Comparison of ENCODE assay signal across 11 cellular contexts in the genomic region with DNA sequence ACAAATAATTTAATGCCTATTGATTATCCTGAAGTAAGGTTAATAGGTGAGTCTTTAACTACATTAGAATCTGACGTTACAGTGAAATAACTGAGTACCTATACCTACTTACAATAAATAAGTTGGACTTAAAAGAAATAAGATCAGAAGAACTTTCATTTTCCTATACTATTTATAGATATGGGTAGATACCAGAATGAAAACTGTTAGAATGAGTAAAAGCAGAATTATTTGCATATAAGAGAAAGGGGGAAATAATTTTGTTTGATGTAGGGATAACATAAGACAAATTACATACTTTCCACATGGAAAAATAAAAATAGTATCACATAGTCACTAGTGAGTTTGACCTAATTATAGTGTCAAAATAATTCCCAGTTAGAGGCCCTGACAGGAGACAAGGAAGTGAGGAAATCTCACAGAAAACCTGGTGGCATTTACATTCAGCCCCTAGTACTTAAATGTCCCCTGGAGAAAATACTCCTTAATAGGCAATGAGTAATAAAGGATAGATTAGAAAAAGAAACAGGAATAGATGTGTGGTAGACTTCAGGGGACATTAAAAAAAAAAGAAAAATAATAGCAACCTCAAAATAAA. TPM values are rescaled to one million over a fixed set of nuclear protein-coding genes. Genes with fewer than 3 reads are reported as not detected.
A peak's percentile ranks its signal among the peaks of the same experiment; 100 is the strongest.
DNase-seq lines count a peak whose midpoint lies in the region; ATAC-seq and TF ChIP-seq lines count a peak whose summit lies in the region.
"Had no signal": no experiment of that assay in that cellular context is flagged by ENCODE, and none has a peak within 500 bp of the region (broad histone marks: within the 10 kb centered on the region; RNA-seq: fewer than 3 reads in every experiment).

No MANE protein-coding gene starts in this region.

- no peak for DNase-seq in activated naive CD4-positive, alpha-beta T cell treated with anti-CD3 and anti-CD28 coated beads for 36 hours
- DNase-seq in activated naive CD4-positive, alpha-beta T cell treated with Interleukin-2 at 50 U/mL for 16 hours = no peak
- no peak for DNase-seq in Panc1 (ENCODE audit: low read depth, low spot score)
- no peak for DNase-seq in stimulated activated effector memory CD8-positive, alpha-beta T cell treated with anti-CD3 and anti-CD28 coated beads, Interleukin-12 subunit alpha, Interleukin-12 subunit beta, amount 100 ng/mL, for 72 hours (ENCODE audit: low spot score in 2 of 2)
- no peak for DNase-seq in mucosa of gallbladder (ENCODE audit: low spot score)
- no peak for DNase-seq in kidney glomerular epithelial cell (lab: John Stamatoyannopoulos, UW)
- DNase-seq: endodermal cell, left cardiac atrium, NCI-H2029 treated with DMSO at 0.1 percent for 48 hours had no signal

- H3K9me3 ChIP-seq in Panc1 (ENCODE audit: control insufficient read depth, insufficient read depth, low read depth, low read length) = no peaks in the 10 kb centered on the region

- H3K4me3 ChIP-seq in Panc1 (ENCODE audit: low read depth in 2 of 2, low read length in 2 of 2) = no peak overlapping the region

- peak overlapping the region; percentile 53 for H3K4me3 Mint-ChIP-seq in activated naive CD4-positive, alpha-beta T cell treated with anti-CD3 and anti-CD28 coated beads for 36 hours
- H3K4me3 Mint-ChIP-seq in stimulated activated effector memory CD8-positive, alpha-beta T cell treated with anti-CD3 and anti-CD28 coated beads, Interleukin-12 subunit alpha, Interleukin-12 subunit beta, amount 100 ng/mL, for 72 hours = peak overlapping the region; percentile 17
- H3K4me3 Mint-ChIP-seq: endodermal cell had no signal

- no peaks in the 10 kb centered on the region for H3K27me3 ChIP-seq in Panc1 (ENCODE audit: control insufficient read depth, insufficient read depth, low read length)

- CTCF ChIA-PET in activated naive CD4-positive, alpha-beta T cell treated with anti-CD3 and anti-CD28 coated beads for 36 hours (lab: Charles Lee) = interaction anchor here (1.4 to 6.0 kb wide), 3 partner anchors 14 to 74 kb away, joined by 5 to 42 read pairs (median 7); no protein-coding TSS in a partner anchor
- CTCF ChIA-PET in Panc1 (lab: Charles Lee) = no interaction called here

- H3K36me3 ChIP-seq in Panc1 (ENCODE audit: control insufficient read depth, insufficient read depth, low read length) = no peaks in the 10 kb centered on the region

- H3K27ac ChIP-seq in Panc1 (ENCODE audit: low read length) = no peak overlapping the region

- peaks cover 5% of the 10 kb centered on the region for H3K9me3 Mint-ChIP-seq in activated naive CD4-positive, alpha-beta T cell treated with anti-CD3 and anti-CD28 coated beads for 36 hours
- no peaks in the 10 kb centered on the region for H3K9me3 Mint-ChIP-seq in stimulated activated effector memory CD8-positive, alpha-beta T cell treated with anti-CD3 and anti-CD28 coated beads, Interleukin-12 subunit alpha, Interleukin-12 subunit beta, amount 100 ng/mL, for 72 hours

- BruUV-seq in Panc1 (replicated peaks; lab: Mats Ljungman, UMichigan) = TSS peak; percentile 24

- POLR2A ChIA-PET in Panc1 (lab: Charles Lee) = no interaction called here

- H3K4me1 ChIP-seq in Panc1 (ENCODE audit: control insufficient read depth, insufficient read depth, low read length) = peaks cover 18% of the 10 kb centered on the region

- no peak for TF ChIP-seq CTCF in Panc1 (IDR thresholded peaks at IDR 0.05)

- peaks cover 79% of the 10 kb centered on the region for H3K4me1 Mint-ChIP-seq in activated naive CD4-positive, alpha-beta T cell treated with anti-CD3 and anti-CD28 coated beads for 36 hours (ENCODE audit: low read depth)
- peaks cover 53% of the 10 kb centered on the region for H3K4me1 Mint-ChIP-seq in stimulated activated effector memory CD8-positive, alpha-beta T cell treated with anti-CD3 and anti-CD28 coated beads, Interleukin-12 subunit alpha, Interleukin-12 subunit beta, amount 100 ng/mL, for 72 hours
- H3K4me1 Mint-ChIP-seq: endodermal cell had no signal

- peaks cover 13% of the 10 kb centered on the region for H3K36me3 Mint-ChIP-seq in activated naive CD4-positive, alpha-beta T cell treated with anti-CD3 and anti-CD28 coated beads for 36 hours (ENCODE audit: low read depth)
- peaks cover 29% of the 10 kb centered on the region for H3K36me3 Mint-ChIP-seq in stimulated activated effector memory CD8-positive, alpha-beta T cell treated with anti-CD3 and anti-CD28 coated beads, Interleukin-12 subunit alpha, Interleukin-12 subunit beta, amount 100 ng/mL, for 72 hours

- no peaks in the 10 kb centered on the region for H3K27me3 Mint-ChIP-seq in activated naive CD4-positive, alpha-beta T cell treated with anti-CD3 and anti-CD28 coated beads for 36 hours (ENCODE audit: low read depth)

- in situ Hi-C loops in Panc1 (cut with HindIII; ENCODE audit: low pct_unique_long_range_greater_than_20kb, low sequenced_read_pairs) = no loop called here

- ATAC-seq in GM21529 (IDR thresholded peaks at IDR 0.05; ENCODE audit: unreplicated experiment) (peak; percentile 56), Panc1 (no peak), GM19463 (IDR thresholded peaks at IDR 0.05; ENCODE audit: unreplicated experiment) (no peak)
- no peak for ATAC-seq in stimulated activated effector memory CD8-positive, alpha-beta T cell treated with anti-CD3 and anti-CD28 coated beads, Interleukin-12 subunit alpha, Interleukin-12 subunit beta, amount 100 ng/mL, for 72 hours
- ATAC-seq: left cardiac atrium had no signal

- H3K27ac Mint-ChIP-seq in activated naive CD4-positive, alpha-beta T cell treated with anti-CD3 and anti-CD28 coated beads for 36 hours = peak overlapping the region; percentile 97
- peak overlapping the region; percentile 35 for H3K27ac Mint-ChIP-seq in stimulated activated effector memory CD8-positive, alpha-beta T cell treated with anti-CD3 and anti-CD28 coated beads, Interleukin-12 subunit alpha, Interleukin-12 subunit beta, amount 100 ng/mL, for 72 hours
- H3K27ac Mint-ChIP-seq: endodermal cell had no signal

- intact Hi-C loops in activated naive CD4-positive, alpha-beta T cell treated with anti-CD3 and anti-CD28 coated beads for 36 hours (cut with micrococcal nuclease) = loop anchor here (1.0 to 5.0 kb wide), 7 partner anchors 10 to 182 kb away; no protein-coding TSS in a partner anchor
- intact Hi-C loops in Panc1 (cut with micrococcal nuclease; ENCODE audit: unreplicated experiment) = no loop called here

RNA-seq across cellular contexts. Expression of a gene that starts 28.6 kb away (rescaled TPM):
- 100 to 1,000 TPM; 105 to 109 TPM for total RNA-seq in activated naive CD4-positive, alpha-beta T cell treated with anti-CD3 and anti-CD28 coated beads for 36 hours
- 163 TPM for total RNA-seq in Panc1 (2021; ENCODE audit: unreplicated experiment)
- polyA plus RNA-seq in Panc1 (2012; ENCODE audit: insufficient read length) = 73.4 TPM
- total RNA-seq in mucosa of gallbladder = 60.1 TPM
